In the genomic region with DNA sequence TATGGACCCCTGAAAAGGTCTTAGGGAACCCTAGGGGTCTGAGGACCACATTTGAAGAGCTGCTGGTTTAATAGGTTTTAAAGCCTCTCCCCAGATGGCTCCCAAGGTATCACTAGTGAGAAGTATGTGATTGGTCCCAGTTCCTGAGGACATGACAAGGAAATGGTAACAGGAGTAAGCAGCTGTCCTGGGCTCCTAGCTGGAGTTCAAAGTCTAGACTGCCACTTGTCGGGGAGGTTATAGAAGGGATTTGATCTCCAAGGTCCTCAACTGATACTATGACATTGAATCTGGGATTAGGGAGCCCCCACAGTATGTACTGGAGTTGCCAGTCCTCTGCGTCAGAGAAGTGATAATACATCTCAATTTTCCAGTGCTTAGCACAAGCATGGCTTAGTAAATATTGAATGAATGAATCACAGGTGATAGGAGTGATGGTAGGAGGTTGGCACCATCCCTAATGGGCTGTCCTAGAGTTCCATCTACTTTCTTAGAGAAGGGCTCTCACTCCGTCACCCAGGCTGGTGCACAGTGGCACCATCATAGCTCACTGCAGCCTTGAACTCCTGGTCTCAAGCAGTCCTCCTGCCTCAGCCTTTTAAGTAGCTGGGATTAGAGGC, we compare ENCODE assay signal across 15 cellular contexts. TPM values are rescaled to one million over a fixed set of nuclear protein-coding genes. Genes with fewer than 3 reads are reported as not detected.
DNase-seq lines count a peak whose midpoint lies in the region; ATAC-seq and TF ChIP-seq lines count a peak whose summit lies in the region.
"Had no signal": no experiment of that assay in that cellular context is flagged by ENCODE, and none has a peak within 500 bp of the region (broad histone marks: within the 10 kb centered on the region; RNA-seq: fewer than 3 reads in every experiment).

No MANE protein-coding gene starts in this region.

- in situ Hi-C loops in brain microvascular endothelial cell (cut with HindIII; ENCODE audit: low pct_ligation_motif_present, low sequenced_read_pairs), result no loop called here

- H3K4me1 ChIP-seq in muscle layer of colon (ENCODE audit: insufficient read depth, low read length), result peaks cover 21% of the 10 kb centered on the region
- peaks cover 38 to 86% of the 10 kb centered on the region in 2 donors for H3K4me1 ChIP-seq in thoracic aorta (ENCODE audit: control insufficient read depth in 1 of 2, low read depth in 2 of 2)
- H3K4me1 ChIP-seq: colonic mucosa had no signal

- H3K9ac ChIP-seq in muscle layer of colon (ENCODE audit: low read length), result no peak overlapping the region
- H3K9ac ChIP-seq: SK-N-SH had no signal

- H3K4me3 Mint-ChIP-seq in CD14-positive monocyte, result no peak overlapping the region
- H3K4me3 Mint-ChIP-seq: activated naive CD8-positive, alpha-beta T cell had no signal

- no peaks in the 10 kb centered on the region for H3K27me3 ChIP-seq in brain microvascular endothelial cell (replicated peaks)
- no peaks in the 10 kb centered on the region for H3K27me3 ChIP-seq in muscle layer of colon (ENCODE audit: control insufficient read depth in 1 of 2, insufficient read depth in 2 of 2, low read length in 2 of 2)
- H3K27me3 ChIP-seq in thoracic aorta (replicated peaks; ENCODE audit: insufficient read depth), result no peaks in the 10 kb centered on the region
- H3K27me3 ChIP-seq: colonic mucosa had no signal

- H3K4me3 ChIP-seq in brain microvascular endothelial cell (ENCODE audit: low read depth, low read length) (no peak overlapping the region), muscle layer of colon (ENCODE audit: low read depth in 1 of 2, low read length in 2 of 2) (no peak overlapping the region), thoracic aorta (no peak overlapping the region)
- H3K4me3 ChIP-seq: colonic mucosa had no signal

- peak overlapping the region in 1 of 7 donors; percentile 17 for H3K27ac Mint-ChIP-seq in CD14-positive monocyte
- H3K27ac Mint-ChIP-seq: activated naive CD8-positive, alpha-beta T cell had no signal

- no peaks in the 10 kb centered on the region for H3K36me3 Mint-ChIP-seq in CD14-positive monocyte
- H3K36me3 Mint-ChIP-seq: activated naive CD8-positive, alpha-beta T cell had no signal

- H3K4me1 Mint-ChIP-seq in CD14-positive monocyte, result peaks cover 5% of the 10 kb centered on the region

- intact Hi-C loops in CD14-positive monocyte (cut with micrococcal nuclease), result loop anchor here (2.0 to 10.0 kb wide), 3 partner anchors 39 to 91 kb away; partner anchors contain the start of genes CCDC107 (in 1 of the 2), RMRP (in 1 of the 2) and TESK1 (in 1 of the 2)

- H3K9me3 Mint-ChIP-seq in CD14-positive monocyte, result no peaks in the 10 kb centered on the region

- no peak for ATAC-seq in thoracic aorta (ENCODE audit: insufficient number of reproducible peaks, low FRiP score, low read depth)

- peak; percentile 3 for DNase-seq in NCI-H226
- DNase-seq in brain microvascular endothelial cell, result no peak
- DNase-seq in thoracic aorta (ENCODE audit: low spot score), result no peak
- no peak for DNase-seq in CD14-positive monocyte (ENCODE audit: low spot score)
- DNase-seq in NCI-H2107 treated with DMSO at 0.1 percent for 48 hours (lab: John Stamatoyannopoulos, UW; ENCODE audit: unreplicated experiment), result no peak
- DNase-seq in SKM-1 (lab: John Stamatoyannopoulos, UW; ENCODE audit: unreplicated experiment), result no peak
- DNase-seq in stimulated activated naive CD4-positive, alpha-beta T cell treated with Interleukin-2 at 50 U/mL for 16 hours (lab: John Stamatoyannopoulos, UW), result no peak
- DNase-seq: hippocampal formation had no signal

- H3K27me3 Mint-ChIP-seq in CD14-positive monocyte (ENCODE audit: low read depth in 3 of 3), result peaks cover 0 to 6% (median 0%) of the 10 kb centered on the region in 3 donors
- H3K27me3 Mint-ChIP-seq: activated naive CD8-positive, alpha-beta T cell had no signal

- no peak for TF ChIP-seq CTCF in brain microvascular endothelial cell (IDR thresholded peaks at IDR 0.05; ENCODE audit: low read depth, low read length, missing control alignments)
- TF ChIP-seq CTCF in thoracic aorta (IDR thresholded peaks at IDR 0.05), result no peak
- no peak for TF ChIP-seq CTCF in CD14-positive monocyte (IDR thresholded peaks at IDR 0.05)

- peak overlapping the region; percentile 20 for H3K27ac ChIP-seq in brain microvascular endothelial cell
- H3K27ac ChIP-seq in muscle layer of colon (ENCODE audit: low read depth, low read length), result peak overlapping the region; percentile 48
- peak overlapping the region; percentile 99 to 100 for H3K27ac ChIP-seq in thoracic aorta
- H3K27ac ChIP-seq: colonic mucosa, WERI-Rb-1 had no signal

- H3K36me3 ChIP-seq in brain microvascular endothelial cell (replicated peaks) (peaks cover 57% of the 10 kb centered on the region), muscle layer of colon (ENCODE audit: insufficient read depth, low read length) (peaks cover 54% of the 10 kb centered on the region), thoracic aorta (peaks cover 47% of the 10 kb centered on the region)

- H3K9me3 ChIP-seq in muscle layer of colon (ENCODE audit: low read length), result no peaks in the 10 kb centered on the region
- no peaks in the 10 kb centered on the region for H3K9me3 ChIP-seq in thoracic aorta
- H3K9me3 ChIP-seq: colonic mucosa, SK-N-SH had no signal

RNA-seq across cellular contexts. Expression of gene TPM2, which starts 6.2 kb away (rescaled TPM):
- total RNA-seq in thoracic aorta, result 1,000 to 10,000 TPM; 4,158 to 5,700 TPM
- not detected for polyA plus RNA-seq in CD14-positive monocyte

RNA-seq across cellular contexts. Expression of gene CA9, which starts 22.2 kb away (rescaled TPM):
- total RNA-seq in thoracic aorta, result 10 to 100 TPM in 1 of 2 donors, not detected in 1; 10.7 TPM
- not detected for polyA plus RNA-seq in CD14-positive monocyte
- total RNA-seq: epithelial cell of proximal tubule, lung microvascular endothelial cell had no signal

RNA-seq across cellular contexts. Expression of gene ARHGEF39, which starts 30.9 kb away (rescaled TPM):
- 1 to 10 TPM in 1 of 2 donors, under 1 TPM in 1; 0.54 to 1.2 TPM for total RNA-seq in thoracic aorta
- under 1 TPM; 0.13 to 0.42 TPM for polyA plus RNA-seq in CD14-positive monocyte

RNA-seq across cellular contexts. Expression of gene TLN1, which starts 36.1 kb away (rescaled TPM):
- 1,000 to 10,000 TPM in 1 of 2 donors, 100 to 1,000 TPM in 1; 889 to 1,019 TPM for total RNA-seq in thoracic aorta
- polyA plus RNA-seq in CD14-positive monocyte, result 10 to 100 TPM; 46.6 to 93.0 TPM

RNA-seq across cellular contexts. Expression of gene CREB3, which starts 36.6 kb away (rescaled TPM):
- total RNA-seq in thoracic aorta, result 10 to 100 TPM; 46.0 to 62.4 TPM
- polyA plus RNA-seq in CD14-positive monocyte, result 10 to 100 TPM; 32.2 to 38.7 TPM

Comparison
In these comparisons a context has a peak if more than half of its experiments do, and no peak if none do; other contexts are left out.
1. H3K27ac ChIP-seq: peak in every context shown above with its lines; median percentile 100 in thoracic aorta; 48 in muscle layer of colon; 20 in brain microvascular endothelial cell.